In the genomic region with DNA sequence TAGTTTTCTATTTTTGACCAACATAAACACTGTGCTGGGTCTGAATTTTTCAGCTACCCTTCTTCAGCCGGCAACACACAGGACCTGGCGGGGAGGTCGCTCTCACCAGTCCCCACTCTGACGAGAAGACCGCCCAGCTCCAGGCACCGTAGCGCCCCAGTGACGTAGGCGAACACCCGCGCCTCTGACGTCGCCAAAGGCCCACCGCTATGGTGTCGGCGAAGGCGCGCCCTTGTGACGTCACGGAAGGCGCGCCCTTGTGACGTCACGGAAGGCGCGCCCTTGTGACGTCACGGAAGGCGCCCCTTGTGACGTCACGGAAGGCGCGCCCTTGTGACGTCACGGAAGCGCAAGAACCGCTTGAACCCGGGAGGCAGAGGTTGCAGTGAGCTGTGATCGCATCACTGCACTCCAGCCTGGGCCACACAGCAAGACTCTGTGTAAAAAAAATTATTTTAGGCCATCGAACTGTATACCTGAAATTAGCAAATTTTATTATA, we compare ENCODE assay signal across 7 cellular contexts.
DNase-seq lines count a peak whose midpoint lies in the region; ATAC-seq lines count a peak whose summit lies in the region.
"Not testable (repeated sequence)": the region's sequence is repeated elsewhere in the genome, so short reads cannot be mapped to it uniquely, and the experiment has no call there.

No MANE protein-coding gene starts in this region.

- DNase-seq in NOMO-1 (lab: John Stamatoyannopoulos, UW; ENCODE audit: unreplicated experiment in 2 of 2) (peak; percentile 28 to 42), astrocyte of the hippocampus (ENCODE audit: low read depth, low spot score) (peak; percentile 77), left cardiac atrium (peak; percentile 26)
- peak; percentile 8 to 58 for DNase-seq in activated CD4-positive, alpha-beta T cell treated with anti-CD3 and anti-CD28 coated beads, Interleukin-2, amount 50 U/mL, for 24 hours (ENCODE audit: low read depth in 1 of 2, low spot score in 1 of 2)
- peak; percentile 56 to 75 for DNase-seq in stimulated activated CD4-positive, alpha-beta T cell treated with anti-CD3 and anti-CD28 coated beads, Interleukin-2, amount 100 ng/mL, for 24 hours

- intact Hi-C loops in left cardiac atrium (cut with DNase I) = not testable (repeated sequence)

- ATAC-seq in GM18858 (IDR thresholded peaks at IDR 0.05; ENCODE audit: unreplicated experiment) (peak; percentile 90), HG03039 (IDR thresholded peaks at IDR 0.05; ENCODE audit: unreplicated experiment) (peak; percentile 89), left cardiac atrium (peak; percentile 29 to 76)

Comparison
In these comparisons a context has a peak if more than half of its experiments do, and no peak if none do; other contexts are left out.
1. Peak in every context shown above with its lines: DNase-seq and ATAC-seq.
2. DNase-seq: peak in every context shown above with its lines; median percentile 77 in astrocyte of the hippocampus; 66 in stimulated activated CD4-positive, alpha-beta T cell treated with anti-CD3 and anti-CD28 coated beads, Interleukin-2, amount 100 ng/mL, for 24 hours; 35 in NOMO-1; 33 in activated CD4-positive, alpha-beta T cell treated with anti-CD3 and anti-CD28 coated beads, Interleukin-2, amount 50 U/mL, for 24 hours; 26 in left cardiac atrium.